Comparison of ENCODE assay signal across 8 cellular contexts in genomic region chr18:76518073-76518472, GRCh38. TPM values are rescaled to one million over a fixed set of nuclear protein-coding genes. Genes with fewer than 3 reads are reported as not detected.
DNase-seq lines count a peak whose midpoint lies in the region; ATAC-seq lines count a peak whose summit lies in the region.

No MANE protein-coding gene starts in this region.

- intact Hi-C loops in activated CD4-positive, alpha-beta T cell treated with anti-CD3 and anti-CD28 coated beads, Interleukin-2, amount 10 ng/mL, durations not matched to agents 24 days and 14 days (cut with micrococcal nuclease): no loop called here

- H3K9ac ChIP-seq in iPS-18a (ENCODE audit: low read length): peak overlapping the region; percentile 70

- H3K27ac ChIP-seq in iPS-18a (ENCODE audit: low read length): no peak overlapping the region

- H3K9me3 ChIP-seq in T-helper 17 cell (ENCODE audit: control insufficient read depth, low read length, poor library complexity, severe bottlenecking) (no peaks in the 10 kb centered on the region), iPS-18a (ENCODE audit: control insufficient read depth, low read depth, low read length) (no peaks in the 10 kb centered on the region)

- peaks cover 38% of the 10 kb centered on the region for H3K27me3 Mint-ChIP-seq in activated CD4-positive, alpha-beta T cell treated with anti-CD3 and anti-CD28 coated beads, Interleukin-2, amount 10 ng/mL, durations not matched to agents 24 days and 14 days
- peaks cover 26% of the 10 kb centered on the region for H3K27me3 Mint-ChIP-seq in T-helper 17 cell
- H3K27me3 Mint-ChIP-seq in stimulated activated naive CD8-positive, alpha-beta T cell treated with anti-CD3 and anti-CD28 coated beads, Interleukin-15, amount 100 ng/mL, for 72 hours: peaks cover 45% of the 10 kb centered on the region

- H3K4me1 Mint-ChIP-seq in activated CD4-positive, alpha-beta T cell treated with anti-CD3 and anti-CD28 coated beads, Interleukin-2, amount 10 ng/mL, durations not matched to agents 24 days and 14 days: no peaks in the 10 kb centered on the region
- peaks cover 7% of the 10 kb centered on the region for H3K4me1 Mint-ChIP-seq in T-helper 17 cell
- H3K4me1 Mint-ChIP-seq in stimulated activated naive CD8-positive, alpha-beta T cell treated with anti-CD3 and anti-CD28 coated beads, Interleukin-15, amount 100 ng/mL, for 72 hours: peaks cover 17% of the 10 kb centered on the region

- H3K4me3 ChIP-seq in iPS-18a (ENCODE audit: low read length): peak overlapping the region; percentile 74

- no peaks in the 10 kb centered on the region for H3K36me3 ChIP-seq in iPS-18a (ENCODE audit: control insufficient read depth, low read depth, low read length)

- peaks cover 40% of the 10 kb centered on the region for H3K4me1 ChIP-seq in iPS-18a (ENCODE audit: control insufficient read depth, low read depth, low read length)

- peak overlapping the region; percentile 11 for H3K4me3 Mint-ChIP-seq in activated CD4-positive, alpha-beta T cell treated with anti-CD3 and anti-CD28 coated beads, Interleukin-2, amount 10 ng/mL, durations not matched to agents 24 days and 14 days
- peak overlapping the region; percentile 77 for H3K4me3 Mint-ChIP-seq in T-helper 17 cell
- H3K4me3 Mint-ChIP-seq in stimulated activated naive CD8-positive, alpha-beta T cell treated with anti-CD3 and anti-CD28 coated beads, Interleukin-15, amount 100 ng/mL, for 72 hours: peak overlapping the region; percentile 71 to 74

- ATAC-seq in T-helper 17 cell (no peak), GM21526 (IDR thresholded peaks at IDR 0.05; ENCODE audit: low FRiP score, unreplicated experiment) (no peak)
- no peak for ATAC-seq in stimulated activated naive CD8-positive, alpha-beta T cell treated with anti-CD3 and anti-CD28 coated beads, Interleukin-15, amount 100 ng/mL, for 72 hours

- no peaks in the 10 kb centered on the region for H3K36me3 Mint-ChIP-seq in activated CD4-positive, alpha-beta T cell treated with anti-CD3 and anti-CD28 coated beads, Interleukin-2, amount 10 ng/mL, durations not matched to agents 24 days and 14 days (ENCODE audit: low read depth)
- no peaks in the 10 kb centered on the region for H3K36me3 Mint-ChIP-seq in T-helper 17 cell (ENCODE audit: low read depth)

- H3K9me3 Mint-ChIP-seq in activated CD4-positive, alpha-beta T cell treated with anti-CD3 and anti-CD28 coated beads, Interleukin-2, amount 10 ng/mL, durations not matched to agents 24 days and 14 days: no peaks in the 10 kb centered on the region
- H3K9me3 Mint-ChIP-seq in stimulated activated naive CD8-positive, alpha-beta T cell treated with anti-CD3 and anti-CD28 coated beads, Interleukin-15, amount 100 ng/mL, for 72 hours: no peaks in the 10 kb centered on the region

- no peak overlapping the region for H3K27ac Mint-ChIP-seq in activated CD4-positive, alpha-beta T cell treated with anti-CD3 and anti-CD28 coated beads, Interleukin-2, amount 10 ng/mL, durations not matched to agents 24 days and 14 days
- H3K27ac Mint-ChIP-seq in T-helper 17 cell: no peak overlapping the region
- no peak overlapping the region for H3K27ac Mint-ChIP-seq in stimulated activated naive CD8-positive, alpha-beta T cell treated with anti-CD3 and anti-CD28 coated beads, Interleukin-15, amount 100 ng/mL, for 72 hours

- peaks cover 28% of the 10 kb centered on the region for H3K27me3 ChIP-seq in iPS-18a (ENCODE audit: control insufficient read depth, insufficient read depth, low read length)

- DNase-seq in activated CD4-positive, alpha-beta T cell treated with anti-CD3 and anti-CD28 coated beads, Interleukin-2, amount 10 ng/mL, durations not matched to agents 24 days and 14 days: no peak
- DNase-seq in activated CD4-positive, alpha-beta T cell treated with anti-CD3 and anti-CD28 coated beads for 1 hour: no peak
- DNase-seq in T-helper 17 cell (no peak), SW 1271 (lab: John Stamatoyannopoulos, UW) (no peak), NCI-H2029 treated with DMSO at 0.1 percent for 48 hours (lab: John Stamatoyannopoulos, UW) (no peak)
- DNase-seq in stimulated activated naive CD8-positive, alpha-beta T cell treated with anti-CD3 and anti-CD28 coated beads, Interleukin-15, amount 100 ng/mL, for 72 hours: no peak

RNA-seq across cellular contexts. Expression of gene ZNF516, which starts 23.0 kb away (rescaled TPM):
- total RNA-seq in activated CD4-positive, alpha-beta T cell treated with anti-CD3 and anti-CD28 coated beads, Interleukin-2, amount 10 ng/mL, durations not matched to agents 24 days and 14 days: 0.85 and 1.6 TPM in 2 replicates
- 10 to 100 TPM; 16.5 to 29.6 TPM for total RNA-seq in T-helper 17 cell

Comparison
In these comparisons a context has a peak if more than half of its experiments do, and no peak if none do; other contexts are left out.
1. H3K4me3 Mint-ChIP-seq: peak in every context shown above with its lines; median percentile 77 in T-helper 17 cell; 72 in stimulated activated naive CD8-positive, alpha-beta T cell treated with anti-CD3 and anti-CD28 coated beads, Interleukin-15, amount 100 ng/mL, for 72 hours; 11 in activated CD4-positive, alpha-beta T cell treated with anti-CD3 and anti-CD28 coated beads, Interleukin-2, amount 10 ng/mL, durations not matched to agents 24 days and 14 days.